8 cellular contexts compared by ENCODE assay signal in genomic region chr9:36407122-36407723, GRCh38. TPM values are rescaled to one million over a fixed set of nuclear protein-coding genes. Genes with fewer than 3 reads are reported as not detected.
DNase-seq lines count a peak whose midpoint lies in the region; ATAC-seq and TF ChIP-seq lines count a peak whose summit lies in the region.

No MANE protein-coding gene starts in this region.

- H3K27me3 Mint-ChIP-seq in HFFc6 (ENCODE audit: insufficient read depth), result no peaks in the 10 kb centered on the region
- H3K27me3 Mint-ChIP-seq in activated CD4-positive, alpha-beta T cell treated with anti-CD3 and anti-CD28 coated beads, Interleukin-2, amount 10 ng/mL, durations not matched to agents 24 days and 14 days, result no peaks in the 10 kb centered on the region
- H3K27me3 Mint-ChIP-seq in dendritic cell treated with granulocyte-macrophage colony-stimulating factor and Interleukin-4, amounts not matched to agents 40 ng/mL and 50 ng/mL, for 4 days, result no peaks in the 10 kb centered on the region

- H3K36me3 ChIP-seq in right lobe of liver, result no peaks in the 10 kb centered on the region

- 34% methylated on average over 4 of the region's 4 CpGs for WGBS in right lobe of liver (ENCODE audit: insufficient coverage, low coverage, low lambda C conversion rate, missing lambda C conversion rate)

- no peak overlapping the region for H3K4me3 Mint-ChIP-seq in HFFc6
- H3K4me3 Mint-ChIP-seq in activated CD4-positive, alpha-beta T cell treated with anti-CD3 and anti-CD28 coated beads, Interleukin-2, amount 10 ng/mL, durations not matched to agents 24 days and 14 days, result no peak overlapping the region
- H3K4me3 Mint-ChIP-seq in dendritic cell treated with granulocyte-macrophage colony-stimulating factor and Interleukin-4, amounts not matched to agents 40 ng/mL and 50 ng/mL, for 4 days, result no peak overlapping the region

- TF ChIP-seq POLR2A in right lobe of liver (IDR thresholded peaks at IDR 0.05), result no peak

- ATAC-seq in right lobe of liver (peak; percentile 89 to 95 (median 94)), HG03196 (IDR thresholded peaks at IDR 0.05; ENCODE audit: unreplicated experiment) (no peak)

- DNase-seq in CMK (ENCODE audit: low read depth) (peak; percentile 15), HFFc6 (peak; percentile 56), NCI-H510A (lab: John Stamatoyannopoulos, UW) (peak; percentile 35), right lobe of liver (peak in 2 of 3 donors; percentile 29 to 59)
- DNase-seq in activated CD4-positive, alpha-beta T cell treated with anti-CD3 and anti-CD28 coated beads, Interleukin-2, amount 10 ng/mL, durations not matched to agents 24 days and 14 days, result peak; percentile 87
- DNase-seq in stimulated activated CD4-positive, alpha-beta T cell treated with anti-CD3 and anti-CD28 coated beads, TNF-alpha, amount 100 ng/mL, for 48 hours (ENCODE audit: low read depth in 3 of 3), result peak in 2 of 3 donors; percentile 25 to 30

- H3K9me3 Mint-ChIP-seq in HFFc6, result no peaks in the 10 kb centered on the region
- no peaks in the 10 kb centered on the region for H3K9me3 Mint-ChIP-seq in activated CD4-positive, alpha-beta T cell treated with anti-CD3 and anti-CD28 coated beads, Interleukin-2, amount 10 ng/mL, durations not matched to agents 24 days and 14 days
- no peaks in the 10 kb centered on the region for H3K9me3 Mint-ChIP-seq in dendritic cell treated with granulocyte-macrophage colony-stimulating factor and Interleukin-4, amounts not matched to agents 40 ng/mL and 50 ng/mL, for 4 days

- H3K9me3 ChIP-seq in right lobe of liver, result no peaks in the 10 kb centered on the region

- no peak overlapping the region for H3K27ac ChIP-seq in right lobe of liver

- peaks cover 17% of the 10 kb centered on the region for H3K4me1 Mint-ChIP-seq in HFFc6 (ENCODE audit: low read depth)
- H3K4me1 Mint-ChIP-seq in activated CD4-positive, alpha-beta T cell treated with anti-CD3 and anti-CD28 coated beads, Interleukin-2, amount 10 ng/mL, durations not matched to agents 24 days and 14 days, result peaks cover 10% of the 10 kb centered on the region
- H3K4me1 Mint-ChIP-seq in dendritic cell treated with granulocyte-macrophage colony-stimulating factor and Interleukin-4, amounts not matched to agents 40 ng/mL and 50 ng/mL, for 4 days (ENCODE audit: low read depth), result peaks cover 23% of the 10 kb centered on the region

- peak; percentile 94 for TF ChIP-seq CTCF in HFFc6 (IDR thresholded peaks at IDR 0.05)
- TF ChIP-seq CTCF in right lobe of liver (IDR thresholded peaks at IDR 0.05), result peak; percentile 78 to 98 (median 88)

- H3K36me3 Mint-ChIP-seq in HFFc6 (ENCODE audit: low read depth), result no peaks in the 10 kb centered on the region
- no peaks in the 10 kb centered on the region for H3K36me3 Mint-ChIP-seq in activated CD4-positive, alpha-beta T cell treated with anti-CD3 and anti-CD28 coated beads, Interleukin-2, amount 10 ng/mL, durations not matched to agents 24 days and 14 days (ENCODE audit: low read depth)
- H3K36me3 Mint-ChIP-seq in dendritic cell treated with granulocyte-macrophage colony-stimulating factor and Interleukin-4, amounts not matched to agents 40 ng/mL and 50 ng/mL, for 4 days (ENCODE audit: low read depth), result peaks cover 14% of the 10 kb centered on the region

- H3K4me3 ChIP-seq in right lobe of liver, result no peak overlapping the region

- intact Hi-C loops in activated CD4-positive, alpha-beta T cell treated with anti-CD3 and anti-CD28 coated beads, Interleukin-2, amount 10 ng/mL, durations not matched to agents 24 days and 14 days (cut with micrococcal nuclease), result loop anchor here (1.0 to 10.0 kb wide), 3 partner anchors 43 to 592 kb away; partner anchors contain the start of genes HINT2 and SPAG8
- intact Hi-C loops in dendritic cell treated with granulocyte-macrophage colony-stimulating factor and Interleukin-4, amounts not matched to agents 40 ng/mL and 50 ng/mL, for 4 days (cut with micrococcal nuclease), result loop anchor here (1.0 to 5.0 kb wide), 3 partner anchors 43 to 320 kb away; no protein-coding TSS in a partner anchor
- intact Hi-C loops in right lobe of liver (cut with DNase I), result loop anchor here (5.0 to 10.0 kb wide), 3 partner anchors 35 to 148 kb away; no protein-coding TSS in a partner anchor

- peak overlapping the region; percentile 27 for H3K27ac Mint-ChIP-seq in HFFc6
- H3K27ac Mint-ChIP-seq in activated CD4-positive, alpha-beta T cell treated with anti-CD3 and anti-CD28 coated beads, Interleukin-2, amount 10 ng/mL, durations not matched to agents 24 days and 14 days, result no peak overlapping the region
- H3K27ac Mint-ChIP-seq in dendritic cell treated with granulocyte-macrophage colony-stimulating factor and Interleukin-4, amounts not matched to agents 40 ng/mL and 50 ng/mL, for 4 days, result peak overlapping the region; percentile 32

- H3K4me1 ChIP-seq in right lobe of liver, result peaks cover 0 to 7% (median 3%) of the 10 kb centered on the region in 4 donors

- H3K27me3 ChIP-seq in right lobe of liver, result no peaks in the 10 kb centered on the region

RNA-seq across cellular contexts. Expression of gene RNF38, which starts 7.2 kb away (rescaled TPM):
- 10 to 100 TPM; 14.5 to 18.8 (median 17.5) TPM for total RNA-seq in HFFc6 (2021; fragmentation: NEBNext Ultra II Directional; extraction: Animal tissue kit (Norgen Biotek cat#: 25700))
- 29.6 and 32.1 TPM in 2 replicates for total RNA-seq in activated CD4-positive, alpha-beta T cell treated with anti-CD3 and anti-CD28 coated beads, Interleukin-2, amount 10 ng/mL, durations not matched to agents 24 days and 14 days
- total RNA-seq in right lobe of liver, result 10 to 100 TPM in 4 of 6 experiments, 1 to 10 TPM in 2; 6.8 to 13.5 (median 11.9) TPM

Comparison
In these comparisons a context has a peak if more than half of its experiments do, and no peak if none do; other contexts are left out.
1. DNase-seq: peak in every context shown above with its lines; median percentile 87 in activated CD4-positive, alpha-beta T cell treated with anti-CD3 and anti-CD28 coated beads, Interleukin-2, amount 10 ng/mL, durations not matched to agents 24 days and 14 days; 56 in HFFc6; 44 in right lobe of liver; 35 in NCI-H510A; 28 in stimulated activated CD4-positive, alpha-beta T cell treated with anti-CD3 and anti-CD28 coated beads, TNF-alpha, amount 100 ng/mL, for 48 hours; 15 in CMK.